ENCODE assay signal across 8 cellular contexts in genomic region chr2:70124983-70125480, GRCh38. TPM values are rescaled to one million over a fixed set of nuclear protein-coding genes. Genes with fewer than 3 reads are reported as not detected.
A peak's percentile ranks its signal among the peaks of the same experiment; 100 is the strongest.
DNase-seq lines count a peak whose midpoint lies in the region; ATAC-seq and TF ChIP-seq lines count a peak whose summit lies in the region.

No MANE protein-coding gene starts in this region.

- H3K4me1 Mint-ChIP-seq in progenitor cell of endocrine pancreas (ENCODE audit: low read depth) = peaks cover 28% of the 10 kb centered on the region

- H3K9ac ChIP-seq in SK-N-MC (ENCODE audit: insufficient read length) = peak overlapping the region; percentile 95

- peak overlapping the region; percentile 100 for H3K27ac Mint-ChIP-seq in progenitor cell of endocrine pancreas

- H3K27me3 ChIP-seq in right atrium auricular region = no peaks in the 10 kb centered on the region

- H3K4me3 ChIP-seq in GM12864 (ENCODE audit: low read depth, low read length) = peak overlapping the region; percentile 41
- peak overlapping the region; percentile 92 for H3K4me3 ChIP-seq in SK-N-MC
- peak overlapping the region; percentile 40 to 65 for H3K4me3 ChIP-seq in right atrium auricular region

- peaks cover 0 to 34% of the 10 kb centered on the region in 2 donors for H3K4me1 ChIP-seq in right atrium auricular region

- peak overlapping the region; percentile 98 for H3K27ac ChIP-seq in SK-N-MC
- H3K27ac ChIP-seq in right atrium auricular region = peak overlapping the region; percentile 98 to 99

- DNase-seq in GM12864 (ENCODE audit: low read depth) = no peak
- peak; percentile 64 for DNase-seq in HT-29 (ENCODE audit: low spot score)
- DNase-seq in SK-N-MC (ENCODE audit: low read depth, low spot score) = no peak
- DNase-seq in amygdala (lab: John Stamatoyannopoulos, UW) = peak in 45 of 56 donors; percentile 10 to 79 (median 58)
- DNase-seq in right atrium auricular region (ENCODE audit: low spot score) = peak; percentile 72
- peak; percentile 50 for DNase-seq in progenitor cell of endocrine pancreas (ENCODE audit: low spot score, unreplicated experiment)
- DNase-seq in NCI-H524 treated with DMSO at 0.1 percent for 48 hours (lab: John Stamatoyannopoulos, UW) = no peak

- peak overlapping the region; percentile 88 for H3K4me3 Mint-ChIP-seq in progenitor cell of endocrine pancreas (ENCODE audit: low read depth)

- TF ChIP-seq CTCF in GM12864 (IDR thresholded peaks at IDR 0.05; ENCODE audit: low read depth, low read length, missing control alignments) = no peak
- TF ChIP-seq CTCF in right atrium auricular region (IDR thresholded peaks at IDR 0.05) = no peak
- TF ChIP-seq CTCF in progenitor cell of endocrine pancreas (IDR thresholded peaks at IDR 0.05; ENCODE audit: unreplicated experiment) = no peak

- H3K36me3 ChIP-seq in SK-N-MC (ENCODE audit: insufficient read depth, low read length) (no peaks in the 10 kb centered on the region), right atrium auricular region (no peaks in the 10 kb centered on the region)

- H3K36me3 Mint-ChIP-seq in progenitor cell of endocrine pancreas (ENCODE audit: insufficient read depth) = no peaks in the 10 kb centered on the region

- H3K27me3 Mint-ChIP-seq in progenitor cell of endocrine pancreas = no peaks in the 10 kb centered on the region

- ATAC-seq in GM21619 (IDR thresholded peaks at IDR 0.05; ENCODE audit: unreplicated experiment) = no peak

- no peaks in the 10 kb centered on the region for H3K9me3 Mint-ChIP-seq in progenitor cell of endocrine pancreas (ENCODE audit: low read depth)

- H3K9me3 ChIP-seq in SK-N-MC (ENCODE audit: low read depth, low read length) = no peaks in the 10 kb centered on the region
- no peaks in the 10 kb centered on the region for H3K9me3 ChIP-seq in right atrium auricular region

RNA-seq across cellular contexts. Expression of gene PCBP1, which starts 37.8 kb away (rescaled TPM):
- total RNA-seq in HT-29 (2014; rRNA removed; shearing (Covaris generic)) = 47.6 and 52.6 TPM in 2 replicates
- 100 to 1,000 TPM; 121 to 147 TPM for total RNA-seq in right atrium auricular region
- 295 and 305 TPM in 2 replicates for total RNA-seq in progenitor cell of endocrine pancreas

Comparison
In these comparisons a context has a peak if more than half of its experiments do, and no peak if none do; other contexts are left out.
1. DNase-seq: peak in HT-29 (single experiment), amygdala (45 of 56), right atrium auricular region (single experiment) and progenitor cell of endocrine pancreas (single experiment); none in GM12864 (single experiment), SK-N-MC (single experiment) and NCI-H524 treated with DMSO at 0.1 percent for 48 hours (single experiment).
2. H3K4me3 ChIP-seq: peak in every context shown above with its lines; median percentile 92 in SK-N-MC; 52 in right atrium auricular region; 41 in GM12864.